8 cellular contexts compared by ENCODE assay signal in the genomic region with DNA sequence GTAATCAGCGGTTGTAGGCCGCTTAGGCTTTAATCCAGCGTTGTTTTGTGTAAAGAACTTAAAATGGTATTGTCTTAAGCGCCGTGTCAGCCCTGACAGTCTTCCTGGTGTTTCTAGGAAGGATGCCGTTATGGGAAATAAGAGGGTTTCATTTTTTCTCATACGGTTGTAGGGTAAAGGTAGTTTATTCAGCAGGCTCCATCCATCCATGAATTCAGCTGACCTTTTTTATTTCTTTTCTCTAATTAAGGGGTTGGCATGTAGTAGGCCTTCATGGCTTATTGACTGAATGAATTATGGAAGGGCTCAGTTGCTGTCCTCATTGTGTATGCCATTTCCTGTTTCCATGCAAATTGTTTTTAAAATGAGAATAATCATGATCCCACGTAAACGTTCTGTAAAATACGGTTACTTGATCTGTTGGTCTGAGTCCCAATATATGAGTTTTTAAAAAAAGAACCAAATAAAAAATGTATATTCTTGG. TPM values are rescaled to one million over a fixed set of nuclear protein-coding genes. Genes with fewer than 3 reads are reported as not detected.
DNase-seq lines count a peak whose midpoint lies in the region; ATAC-seq, FAIRE-seq and TF ChIP-seq lines count a peak whose summit lies in the region.

No MANE protein-coding gene starts in this region.

- H3K79me2 ChIP-seq in HepG2 (ENCODE audit: insufficient read depth, low read length) = peaks cover 25% of the 10 kb centered on the region

- WGBS in HepG2 (ENCODE audit: low lambda C conversion rate) = 18% methylated on average over 10 of the region's 10 CpGs

- POLR2A ChIA-PET in HepG2 (lab: Yijun Ruan, JAX) = interaction anchor here (1.7 kb wide), 1 partner anchor 51 kb away, joined by 6 read pairs; a partner anchor contains a TSS

- H3K4me1 ChIP-seq in HepG2 (ENCODE audit: insufficient read depth, low read length) = peaks cover 9% of the 10 kb centered on the region
- peaks cover 0 to 18% (median 12%) of the 10 kb centered on the region in 4 donors for H3K4me1 ChIP-seq in tibial artery

- intact Hi-C loops in HepG2 (cut with micrococcal nuclease; ENCODE audit: unreplicated experiment) = no loop called here
- intact Hi-C loops in tibial artery (cut with DNase I; ENCODE audit: low total_unique reads) = loop anchor here (5.0 kb wide), 1 partner anchor 49 kb away; a partner anchor contains a TSS

- no peaks in the 10 kb centered on the region for H4K20me1 ChIP-seq in HepG2 (ENCODE audit: insufficient read depth, low read length)

- FAIRE-seq in HepG2 (lab: Jason Lieb, UNC) = no peak

- H3K4me2 ChIP-seq in HepG2 (ENCODE audit: low read depth, low read length) = peak overlapping the region; percentile 63

- TF ChIP-seq CTCF in LNCaP clone FGC (IDR thresholded peaks at IDR 0.05; ENCODE audit: control insufficient read depth, extremely low read depth, insufficient read depth) (no peak), astrocyte of the spinal cord (IDR thresholded peaks at IDR 0.05; ENCODE audit: low read depth, low read length) (no peak), HepG2 (CRISPR knock-in tag; IDR thresholded peaks at IDR 0.05) (no peak), tibial artery (IDR thresholded peaks at IDR 0.05) (no peak)

- H3K36me3 ChIP-seq in HepG2 (replicated peaks in 1 of 2; ENCODE audit: control insufficient read depth in 1 of 2, insufficient read depth in 2 of 2, low read length in 2 of 2) (peaks cover 0 to 10% of the 10 kb centered on the region in 2 experiments; a peak in 2 of 5 replicates), tibial artery (peaks cover 25 to 30% (median 29%) of the 10 kb centered on the region in 3 donors)

- TF ChIP-seq RAD21 in HepG2 (CRISPR knock-in tag; IDR thresholded peaks at IDR 0.05) = no peak

- H2AFZ ChIP-seq in HepG2 (ENCODE audit: low read length) = no peak overlapping the region

- in situ Hi-C loops in astrocyte of the spinal cord (cut with HindIII; ENCODE audit: low sequenced_read_pairs) (no loop called here), HepG2 (cut with HindIII; ENCODE audit: extremely low pct_ligation_motif_present, low pct_unique_long_range_greater_than_20kb) (no loop called here)

- BruUV-seq in HepG2 (replicated peaks; lab: Mats Ljungman, UMichigan) = TSS peak; percentile 87

- H3K4me3 ChIP-seq in LNCaP clone FGC (ENCODE audit: low read depth, low read length) = peak overlapping the region; percentile 85
- H3K4me3 ChIP-seq in astrocyte of the spinal cord (ENCODE audit: low read depth, low read length) = peak overlapping the region; percentile 99
- peak overlapping the region; percentile 72 to 94 (median 93) for H3K4me3 ChIP-seq in HepG2 (replicated peaks in 1 of 3; ENCODE audit: insufficient read depth in 1 of 3, low read depth in 2 of 3, low read length in 3 of 3)
- H3K4me3 ChIP-seq in tibial artery = peak overlapping the region; percentile 73 to 85

- CTCF ChIA-PET in HepG2 (lab: Yijun Ruan, JAX; ENCODE audit: low intra/inter-chr PET ratio, low total read pairs) = no interaction called here

- H3K27ac ChIP-seq in HepG2 (ENCODE audit: extremely low read length, insufficient read depth, low read length) (peak overlapping the region; percentile 91), tibial artery (peak overlapping the region; percentile 88 to 89)

- peak overlapping the region; percentile 96 for H3K9ac ChIP-seq in HepG2 (ENCODE audit: insufficient read depth, low read depth, low read length)

- H3K27me3 ChIP-seq in HepG2 (ENCODE audit: control insufficient read depth in 1 of 2, insufficient read depth in 2 of 2, low read length in 2 of 2) (peaks cover 0 to 7% of the 10 kb centered on the region in 2 experiments; a peak in 1 of 5 replicates), tibial artery (no peaks in the 10 kb centered on the region)

- ATAC-seq in HepG2 (no peak), HG03108 (IDR thresholded peaks at IDR 0.05; ENCODE audit: unreplicated experiment) (no peak), HG02870 (IDR thresholded peaks at IDR 0.05; ENCODE audit: unreplicated experiment) (no peak), HG03571 (IDR thresholded peaks at IDR 0.05; ENCODE audit: unreplicated experiment) (no peak)

- H3K9me3 ChIP-seq in HepG2 (ENCODE audit: low read length) (no peaks in the 10 kb centered on the region), tibial artery (no peaks in the 10 kb centered on the region)

- no peak for TF ChIP-seq POLR2A in HepG2 (IDR thresholded peaks at IDR 0.05; ENCODE audit: insufficient read depth in 1 of 2, low read depth in 2 of 2, low read length in 2 of 2)

- DNase-seq in GM04503 (ENCODE audit: low read depth) (peak; percentile 3), LNCaP clone FGC (ENCODE audit: low read depth) (no peak), astrocyte of the spinal cord (ENCODE audit: low read depth, low spot score) (peak; percentile 27), HepG2 (ENCODE audit: low spot score) (no peak), tibial artery (no peak)

- TF ChIP-seq EP300 in HepG2 (IDR thresholded peaks at IDR 0.05; ENCODE audit: low read depth in 2 of 2, low read length in 2 of 2) (no peak), HepG2 (CRISPR knock-in tag; IDR thresholded peaks at IDR 0.05; ENCODE audit: borderline replicate concordance) (no peak)

TF ChIP-seq in HepG2, 621 proteins besides CTCF, POLR2A, EP300 and RAD21:
- TF ChIP-seq TEAD2 (CRISPR knock-in tag; IDR thresholded peaks at IDR 0.05) = no peak
- 0 out of 2 replicates have a peak, but pooled peaks have one; percentile 35 for TF ChIP-seq ZSCAN9 (CRISPR knock-in tag; IDR thresholded peaks at IDR 0.05; ENCODE audit: borderline replicate concordance)
- no peak for TF ChIP-seq ZNF484 (CRISPR knock-in tag; IDR thresholded peaks at IDR 0.05; ENCODE audit: borderline replicate concordance, low read depth)
- TF ChIP-seq KDM5A (IDR thresholded peaks at IDR 0.05; ENCODE audit: borderline replicate concordance, low read length) = 0 out of 2 replicates have a peak, but pooled peaks have one; percentile 8
- 0 out of 2 replicates have a peak, but pooled peaks have one; percentile 4 for TF ChIP-seq ZNF331 (CRISPR knock-in tag; IDR thresholded peaks at IDR 0.05)
- TF ChIP-seq CHD2 (IDR thresholded peaks at IDR 0.05; ENCODE audit: low read depth, low read length) = no peak
- TF ChIP-seq ZNF556 (CRISPR knock-in tag; IDR thresholded peaks at IDR 0.05; ENCODE audit: borderline replicate concordance) = no peak

RNA-seq across cellular contexts. Expression of a gene that starts 0.7 kb away (rescaled TPM):
- total RNA-seq in HepG2 (2016; rRNA removed; fragmentation: Illumina TruSeq; extraction: Trizol) = 52.6 and 74.9 TPM in 2 replicates
- 22.4 and 26.4 TPM in 2 replicates for total RNA-seq in HepG2 (2016; cell fraction: cytosol; rRNA removed; fragmentation: Illumina TruSeq; extraction: Trizol; ENCODE audit: low read depth)
- total RNA-seq in HepG2 (2016; cell fraction: insoluble cytoplasmic fraction; rRNA removed; fragmentation: Illumina TruSeq; extraction: Trizol) = 55.4 and 78.1 TPM in 2 replicates
- 29.7 and 31.7 TPM in 2 replicates for total RNA-seq in HepG2 (2016; cell fraction: membrane; rRNA removed; fragmentation: Illumina TruSeq; extraction: Trizol)
- total RNA-seq in HepG2 (2016; cell fraction: nucleus; rRNA removed; fragmentation: Illumina TruSeq; extraction: Trizol) = 69.1 and 73.3 TPM in 2 replicates
- 59.7 and 67.3 TPM in 2 replicates for polyA plus RNA-seq in HepG2 (2011; rRNA removed)
- polyA plus RNA-seq in HepG2 (2011; cell fraction: cytosol; rRNA removed) = 37.3 and 45.5 TPM in 2 replicates
- 23.3 and 29.6 TPM in 2 replicates for polyA plus RNA-seq in HepG2 (2011; cell fraction: nucleus; rRNA removed)
- polyA plus RNA-seq in HepG2 (2012) = 65.2 and 70.0 TPM in 2 replicates
- polyA plus RNA-seq in HepG2 (2016; cell fraction: cytosol; fragmentation: Illumina TruSeq; extraction: Trizol; ENCODE audit: low read depth) = 15.0 and 17.6 TPM in 2 replicates
- 53.6 and 60.2 TPM in 2 replicates for polyA plus RNA-seq in HepG2 (2016; cell fraction: insoluble cytoplasmic fraction; fragmentation: Illumina TruSeq; extraction: Trizol; ENCODE audit: low read depth)
- 23.3 and 25.0 TPM in 2 replicates for polyA plus RNA-seq in HepG2 (2016; cell fraction: membrane; fragmentation: Illumina TruSeq; extraction: Trizol; ENCODE audit: low read depth)
- polyA plus RNA-seq in HepG2 (2016; cell fraction: nucleus; fragmentation: Illumina TruSeq; extraction: Trizol; ENCODE audit: insufficient read depth, low read depth) = 116 and 122 TPM in 2 replicates
- 43.1 and 49.6 TPM in 2 replicates for polyA minus RNA-seq in HepG2 (2011; rRNA and poly(A)+ RNA removed; ENCODE audit: low replicate concordance)
- 32.1 and 36.1 TPM in 2 replicates for polyA minus RNA-seq in HepG2 (2011; cell fraction: cytosol; rRNA and poly(A)+ RNA removed)
- polyA minus RNA-seq in HepG2 (2011; cell fraction: nucleus; rRNA and poly(A)+ RNA removed) = 57.4 and 68.6 TPM in 2 replicates

RNA-seq across cellular contexts. Expression of a gene that starts 51.5 kb away (rescaled TPM):
- 19.6 and 28.4 TPM in 2 replicates for total RNA-seq in HepG2 (2016; rRNA removed; fragmentation: Illumina TruSeq; extraction: Trizol)
- total RNA-seq in HepG2 (2016; cell fraction: cytosol; rRNA removed; fragmentation: Illumina TruSeq; extraction: Trizol; ENCODE audit: low read depth) = 4.5 and 6.9 TPM in 2 replicates
- total RNA-seq in HepG2 (2016; cell fraction: insoluble cytoplasmic fraction; rRNA removed; fragmentation: Illumina TruSeq; extraction: Trizol) = 20.0 and 28.7 TPM in 2 replicates
- total RNA-seq in HepG2 (2016; cell fraction: membrane; rRNA removed; fragmentation: Illumina TruSeq; extraction: Trizol) = 5.6 and 7.2 TPM in 2 replicates
- 57.5 and 66.0 TPM in 2 replicates for total RNA-seq in HepG2 (2016; cell fraction: nucleus; rRNA removed; fragmentation: Illumina TruSeq; extraction: Trizol)
- 7.8 and 9.7 TPM in 2 replicates for polyA plus RNA-seq in HepG2 (2011; rRNA removed)
- 2.5 and 4.4 TPM in 2 replicates for polyA plus RNA-seq in HepG2 (2011; cell fraction: cytosol; rRNA removed)
- polyA plus RNA-seq in HepG2 (2011; cell fraction: nucleus; rRNA removed) = 12.2 and 12.3 TPM in 2 replicates
- polyA plus RNA-seq in HepG2 (2012) = 7.0 and 7.6 TPM in 2 replicates
- 0.57 and 0.58 TPM in 2 replicates for polyA plus RNA-seq in HepG2 (2016; cell fraction: cytosol; fragmentation: Illumina TruSeq; extraction: Trizol; ENCODE audit: low read depth)
- polyA plus RNA-seq in HepG2 (2016; cell fraction: insoluble cytoplasmic fraction; fragmentation: Illumina TruSeq; extraction: Trizol; ENCODE audit: low read depth) = 9.9 and 12.5 TPM in 2 replicates
- 1.2 and 1.7 TPM in 2 replicates for polyA plus RNA-seq in HepG2 (2016; cell fraction: membrane; fragmentation: Illumina TruSeq; extraction: Trizol; ENCODE audit: low read depth)
- polyA plus RNA-seq in HepG2 (2016; cell fraction: nucleus; fragmentation: Illumina TruSeq; extraction: Trizol; ENCODE audit: insufficient read depth, low read depth) = 21.6 and 24.9 TPM in 2 replicates
- polyA minus RNA-seq in HepG2 (2011; rRNA and poly(A)+ RNA removed; ENCODE audit: low replicate concordance) = 27.4 and 29.3 TPM in 2 replicates
- polyA minus RNA-seq in HepG2 (2011; cell fraction: cytosol; rRNA and poly(A)+ RNA removed) = 12.0 and 18.5 TPM in 2 replicates
- 177 and 185 TPM in 2 replicates for polyA minus RNA-seq in HepG2 (2011; cell fraction: nucleus; rRNA and poly(A)+ RNA removed)

Comparison
In these comparisons a context has a peak if more than half of its experiments do, and no peak if none do; other contexts are left out.
1. DNase-seq: peak in GM04503 (single experiment) and astrocyte of the spinal cord (single experiment); none in LNCaP clone FGC (single experiment), HepG2 (single experiment) and tibial artery (0 of 2).
2. Peak in every context shown above with its lines, with median percentiles within 50 percentile points of each other: H3K4me3 ChIP-seq.